Comparison of ENCODE assay signal across 8 cellular contexts in the genomic region with DNA sequence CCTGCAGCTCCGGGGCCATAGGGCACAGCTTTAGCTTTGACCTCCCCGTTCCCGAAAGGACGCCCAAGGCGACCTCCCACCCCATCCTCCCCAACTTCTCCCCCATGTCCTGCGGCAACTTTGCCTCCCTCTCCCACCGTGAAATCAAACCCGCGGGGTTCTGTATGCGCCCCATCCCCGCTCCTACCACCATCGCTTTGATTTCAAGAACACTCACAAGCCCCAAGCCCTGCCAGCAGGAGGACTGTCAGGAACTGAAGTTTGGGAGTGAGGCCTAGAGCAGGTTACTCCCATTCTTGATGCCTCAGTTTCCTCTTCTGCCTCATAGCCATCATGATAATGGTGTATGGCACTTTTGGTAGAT. TPM values are rescaled to one million over a fixed set of nuclear protein-coding genes. Genes with fewer than 3 reads are reported as not detected.
DNase-seq lines count a peak whose midpoint lies in the region; ATAC-seq and TF ChIP-seq lines count a peak whose summit lies in the region.

No MANE protein-coding gene starts in this region.

- TF ChIP-seq CTCF in liver (IDR thresholded peaks at IDR 0.05; ENCODE audit: low read depth, low read length, missing input control) (no peak), thoracic aorta (IDR thresholded peaks at IDR 0.05) (no peak)

- no peaks in the 10 kb centered on the region for H3K9me3 ChIP-seq in liver (ENCODE audit: control insufficient read depth in 4 of 4, low read length in 3 of 4)
- no peaks in the 10 kb centered on the region for H3K9me3 ChIP-seq in thoracic aorta

- H3K9me3 Mint-ChIP-seq in activated T-cell treated with anti-CD3 and anti-CD28 coated beads, Interleukin-2, amount 50 U/mL, for 24 hours: no peaks in the 10 kb centered on the region

- H3K9ac ChIP-seq in liver (ENCODE audit: low read depth in 1 of 2, low read length in 2 of 2): no peak overlapping the region

- peaks cover 55% of the 10 kb centered on the region for H3K27me3 Mint-ChIP-seq in activated T-cell treated with anti-CD3 and anti-CD28 coated beads, Interleukin-2, amount 50 U/mL, for 24 hours

- peaks cover 6 to 27% (median 17%) of the 10 kb centered on the region in 4 donors for H3K4me1 ChIP-seq in liver (ENCODE audit: control insufficient read depth in 4 of 4, insufficient read depth in 4 of 4, low read length in 3 of 4)
- peaks cover 3 to 9% of the 10 kb centered on the region in 2 donors for H3K4me1 ChIP-seq in thoracic aorta (ENCODE audit: control insufficient read depth in 1 of 2, low read depth in 2 of 2)

- no peak overlapping the region for H3K27ac Mint-ChIP-seq in activated T-cell treated with anti-CD3 and anti-CD28 coated beads, Interleukin-2, amount 50 U/mL, for 24 hours

- H3K36me3 Mint-ChIP-seq in activated T-cell treated with anti-CD3 and anti-CD28 coated beads, Interleukin-2, amount 50 U/mL, for 24 hours (ENCODE audit: low read depth): no peaks in the 10 kb centered on the region

- H3K36me3 ChIP-seq in liver (ENCODE audit: control insufficient read depth in 4 of 4, insufficient read depth in 3 of 4, low read depth in 1 of 4, low read length in 3 of 4) (no peaks in the 10 kb centered on the region), thoracic aorta (no peaks in the 10 kb centered on the region)

- H3K27me3 ChIP-seq in liver (ENCODE audit: control insufficient read depth in 4 of 4, insufficient read depth in 4 of 4, low read length in 3 of 4): no peaks in the 10 kb centered on the region
- H3K27me3 ChIP-seq in thoracic aorta (replicated peaks; ENCODE audit: insufficient read depth): no peaks in the 10 kb centered on the region

- H3K4me3 Mint-ChIP-seq in activated T-cell treated with anti-CD3 and anti-CD28 coated beads, Interleukin-2, amount 50 U/mL, for 24 hours: peak overlapping the region; percentile 60

- H3K27ac ChIP-seq in liver (ENCODE audit: low read depth in 1 of 2, low read length in 2 of 2) (peak overlapping the region; percentile 49 to 67), thoracic aorta (peak overlapping the region; percentile 76 to 80)

- H3K4me1 Mint-ChIP-seq in activated T-cell treated with anti-CD3 and anti-CD28 coated beads, Interleukin-2, amount 50 U/mL, for 24 hours (ENCODE audit: low read depth): peaks cover 19% of the 10 kb centered on the region

- WGBS in liver: 39% methylated on average over 12 of the region's 12 CpGs

- no peak for ATAC-seq in thoracic aorta (ENCODE audit: insufficient number of reproducible peaks, low FRiP score, low read depth)
- ATAC-seq in GM18511 (IDR thresholded peaks at IDR 0.05; ENCODE audit: unreplicated experiment): no peak

- H3K4me3 ChIP-seq in liver (ENCODE audit: low read depth in 1 of 3, low read length in 3 of 3) (peak overlapping the region in 2 of 3 donors; percentile 71 to 82), thoracic aorta (peak overlapping the region; percentile 77)

- no peak for TF ChIP-seq RAD21 in liver (IDR thresholded peaks at IDR 0.05)

- no peak for DNase-seq in activated T-cell treated with anti-CD3 and anti-CD28 coated beads, Interleukin-2, amount 50 U/mL, for 24 hours
- no peak for DNase-seq in activated T-cell treated with anti-CD3 and anti-CD28 coated beads, Interleukin-2, amount 50 U/mL, for 48 hours
- DNase-seq in astrocyte of the hippocampus (ENCODE audit: low read depth, low spot score) (peak; percentile 49), thoracic aorta (ENCODE audit: low spot score) (no peak), NCI-H2171 (lab: John Stamatoyannopoulos, UW) (no peak), NCI-H446 (lab: John Stamatoyannopoulos, UW) (no peak)

TF ChIP-seq in liver, 16 proteins besides CTCF, POLR2A, EP300 and RAD21:
- no peak for TF ChIP-seq MAX (IDR thresholded peaks at IDR 0.05)
- no peak for TF ChIP-seq FOXA2 (IDR thresholded peaks at IDR 0.05)
- peak in 1 of 2 donors; percentile 1 for TF ChIP-seq RXRA (IDR thresholded peaks at IDR 0.05)
- TF ChIP-seq HNF4A (conservative IDR thresholded peaks at IDR 0.05): no peak
- TF ChIP-seq EGR1 (IDR thresholded peaks at IDR 0.05; ENCODE audit: low read depth in 2 of 2): no peak
TF ChIP-seq in liver: peak in this region for 1.

RNA-seq across cellular contexts. Expression of gene PTPRU, which starts 2.3 kb away (rescaled TPM):
- total RNA-seq in liver: 10 to 100 TPM in 1 of 2 donors, 1 to 10 TPM in 1; 4.6 to 15.1 TPM
- polyA plus RNA-seq in liver: 1 to 10 TPM; 1.6 to 7.4 TPM
- 10 to 100 TPM; 28.7 to 47.8 TPM for total RNA-seq in thoracic aorta

RNA-seq across cellular contexts. Expression of gene MECR, which starts 7.8 kb away (rescaled TPM):
- 10 to 100 TPM in 1 of 2 donors, 1 to 10 TPM in 1; 7.5 to 13.6 TPM for total RNA-seq in liver
- polyA plus RNA-seq in liver: 10 to 100 TPM; 12.9 to 19.9 TPM
- total RNA-seq in thoracic aorta: 10 to 100 TPM in 1 of 2 donors, 1 to 10 TPM in 1; 9.2 to 32.0 TPM

RNA-seq across cellular contexts. Expression of gene SRSF4, which starts 56.9 kb away (rescaled TPM):
- total RNA-seq in liver (10 to 100 TPM; 26.3 to 45.8 TPM), thoracic aorta (10 to 100 TPM; 52.5 to 96.4 TPM)
- 10 to 100 TPM; 24.0 to 34.1 TPM for polyA plus RNA-seq in liver
